Comparison of ENCODE assay signal across 8 cellular contexts in genomic region chr1:45929257-45929687, GRCh38.
DNase-seq lines count a peak whose midpoint lies in the region; ATAC-seq and TF ChIP-seq lines count a peak whose summit lies in the region.

No MANE protein-coding gene starts in this region.

- in situ Hi-C loops in HAP-1 (cut with MboI; ENCODE audit: low sequenced_read_pairs): no loop called here

- H3F3A ChIP-seq in PC-3 (ENCODE audit: low read length, unreplicated experiment): peaks cover 10% of the 10 kb centered on the region

- TF ChIP-seq CTCF in PC-3 (conservative IDR thresholded peaks at IDR 0.05; ENCODE audit: low read depth, low read length) (no peak), fibroblast of mammary gland (conservative IDR thresholded peaks at IDR 0.05; ENCODE audit: control insufficient read depth, insufficient read depth, low read depth, low read length) (no peak), lower lobe of right lung (IDR thresholded peaks at IDR 0.05) (no peak)

- H3K79me2 ChIP-seq in PC-3 (ENCODE audit: low read length): 0 out of 2 replicates have a peak, but pooled peaks cover 8% of the 10 kb centered on the region

- H3K27me3 ChIP-seq in PC-3 (ENCODE audit: low read length) (no peaks in the 10 kb centered on the region), skeletal muscle satellite cell (ENCODE audit: control insufficient read depth, insufficient read depth, low read length) (no peaks in the 10 kb centered on the region), HAP-1 (ENCODE audit: low read depth) (no peaks in the 10 kb centered on the region), lower lobe of right lung (ENCODE audit: low read depth) (no peaks in the 10 kb centered on the region)

- BruUV-seq in PC-3 (replicated peaks; lab: Mats Ljungman, UMichigan): no TSS peak

- H3K9ac ChIP-seq in PC-3 (ENCODE audit: low read length): no peak overlapping the region
- peak overlapping the region; percentile 40 for H3K9ac ChIP-seq in skeletal muscle satellite cell (ENCODE audit: low read depth, low read length)

- CTCF ChIA-PET in PC-3 (lab: Charles Lee): interaction anchor here (0.6 kb wide), 1 partner anchor 50 kb away, joined by 3 read pairs; no protein-coding TSS in a partner anchor

- ATAC-seq in PC-3: peak; percentile 92
- no peak for ATAC-seq in lower lobe of right lung

- H3K27ac ChIP-seq in PC-3 (ENCODE audit: low read length) (peak overlapping the region; percentile 24; the same call in 1 of the 2 replicates), lower lobe of right lung (no peak overlapping the region)

- H3K4me2 ChIP-seq in PC-3 (ENCODE audit: low read length): peak overlapping the region; percentile 60
- H3K4me2 ChIP-seq in skeletal muscle satellite cell (ENCODE audit: low read length): peak overlapping the region; percentile 52

- no peaks in the 10 kb centered on the region for H3K9me2 ChIP-seq in PC-3 (replicated peaks; ENCODE audit: low read length)

- H3K4me3 ChIP-seq in PC-3 (ENCODE audit: low read length): no peak overlapping the region; the same call in 1 of the 2 replicates
- no peak overlapping the region for H3K4me3 ChIP-seq in fibroblast of mammary gland (ENCODE audit: control insufficient read depth, low read depth, low read length)
- peak overlapping the region; percentile 29 for H3K4me3 ChIP-seq in skeletal muscle satellite cell (ENCODE audit: low read length)
- H3K4me3 ChIP-seq in HAP-1: no peak overlapping the region
- H3K4me3 ChIP-seq in lower lobe of right lung: no peak overlapping the region

- H3K9me3 ChIP-seq in PC-3 (ENCODE audit: low read length): no peaks in the 10 kb centered on the region
- H3K9me3 ChIP-seq in skeletal muscle satellite cell (replicated peaks; ENCODE audit: low read length): no peaks in the 10 kb centered on the region
- H3K9me3 ChIP-seq in HAP-1: no peaks in the 10 kb centered on the region
- H3K9me3 ChIP-seq in lower lobe of right lung: no peaks in the 10 kb centered on the region

- DNase-seq in NCI-H2107 treated with DMSO at 0.1 percent for 48 hours (lab: John Stamatoyannopoulos, UW; ENCODE audit: unreplicated experiment) (peak; percentile 27), NCI-H2107 (lab: John Stamatoyannopoulos, UW) (no peak), PC-3 (peak; percentile 87), fibroblast of mammary gland (ENCODE audit: low read depth) (peak; percentile 82), HAP-1 (ENCODE audit: low spot score in 2 of 2) (no peak), cerebellum (ENCODE audit: low spot score) (no peak), lower lobe of right lung (no peak)

- POLR2A ChIA-PET in PC-3 (lab: Charles Lee; ENCODE audit: unreplicated experiment): no interaction called here

- intact Hi-C loops in PC-3 (cut with micrococcal nuclease) (loop anchor here (5.0 kb wide), 1 partner anchor 42 kb away; no protein-coding TSS in a partner anchor), lower lobe of right lung (cut with DNase I) (no loop called here)

- no peak overlapping the region for H2AFZ ChIP-seq in PC-3 (ENCODE audit: low read length)

- H3K4me1 ChIP-seq in PC-3 (ENCODE audit: insufficient read depth, low read length) (peaks cover 20% of the 10 kb centered on the region), skeletal muscle satellite cell (ENCODE audit: control insufficient read depth, insufficient read depth, low read length) (peaks cover 21% of the 10 kb centered on the region), HAP-1 (peaks cover 28% of the 10 kb centered on the region), lower lobe of right lung (no peaks in the 10 kb centered on the region)

- H3K36me3 ChIP-seq in PC-3 (ENCODE audit: low read depth, low read length) (no peaks in the 10 kb centered on the region), skeletal muscle satellite cell (ENCODE audit: insufficient read depth, low read length) (no peaks in the 10 kb centered on the region), HAP-1 (replicated peaks) (no peaks in the 10 kb centered on the region), lower lobe of right lung (no peaks in the 10 kb centered on the region)

- no peaks in the 10 kb centered on the region for H4K20me1 ChIP-seq in PC-3 (ENCODE audit: low read length)

Comparison
In these comparisons a context has a peak if more than half of its experiments do, and no peak if none do; other contexts are left out.
1. DNase-seq: peak in NCI-H2107 treated with DMSO at 0.1 percent for 48 hours (single experiment), PC-3 (single experiment) and fibroblast of mammary gland (single experiment); none in NCI-H2107 (single experiment), HAP-1 (0 of 2), cerebellum (single experiment) and lower lobe of right lung (single experiment).